ENCODE assay signal across 1 cellular context in genomic region chr2:190880374-190881073, GRCh38.
TF ChIP-seq lines count a peak whose summit lies in the region.

Gene GLS (plus strand): TSS chr2:190880821. CDS start chr2:190881085, 264 bp downstream.

TF ChIP-seq in HepG2, 621 proteins besides CTCF, POLR2A, EP300 and RAD21 (continued from another document and continues in another):
- TF ChIP-seq, protein P1, sequence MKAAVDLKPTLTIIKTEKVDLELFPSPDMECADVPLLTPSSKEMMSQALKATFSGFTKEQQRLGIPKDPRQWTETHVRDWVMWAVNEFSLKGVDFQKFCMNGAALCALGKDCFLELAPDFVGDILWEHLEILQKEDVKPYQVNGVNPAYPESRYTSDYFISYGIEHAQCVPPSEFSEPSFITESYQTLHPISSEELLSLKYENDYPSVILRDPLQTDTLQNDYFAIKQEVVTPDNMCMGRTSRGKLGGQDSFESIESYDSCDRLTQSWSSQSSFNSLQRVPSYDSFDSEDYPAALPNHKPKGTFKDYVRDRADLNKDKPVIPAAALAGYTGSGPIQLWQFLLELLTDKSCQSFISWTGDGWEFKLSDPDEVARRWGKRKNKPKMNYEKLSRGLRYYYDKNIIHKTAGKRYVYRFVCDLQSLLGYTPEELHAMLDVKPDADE (CRISPR knock-in tag; IDR thresholded peaks at IDR 0.05): peak; percentile 71; the same call in 1 of the 2 replicates
- peak; percentile 74; the same call in 1 of the 2 replicates for TF ChIP-seq TGIF2 (CRISPR knock-in tag; IDR thresholded peaks at IDR 0.05)
- peak; percentile 51; the same call in 1 of the 2 replicates for TF ChIP-seq ZNF788 (CRISPR knock-in tag; IDR thresholded peaks at IDR 0.05; ENCODE audit: borderline replicate concordance)
- TF ChIP-seq, protein P2, sequence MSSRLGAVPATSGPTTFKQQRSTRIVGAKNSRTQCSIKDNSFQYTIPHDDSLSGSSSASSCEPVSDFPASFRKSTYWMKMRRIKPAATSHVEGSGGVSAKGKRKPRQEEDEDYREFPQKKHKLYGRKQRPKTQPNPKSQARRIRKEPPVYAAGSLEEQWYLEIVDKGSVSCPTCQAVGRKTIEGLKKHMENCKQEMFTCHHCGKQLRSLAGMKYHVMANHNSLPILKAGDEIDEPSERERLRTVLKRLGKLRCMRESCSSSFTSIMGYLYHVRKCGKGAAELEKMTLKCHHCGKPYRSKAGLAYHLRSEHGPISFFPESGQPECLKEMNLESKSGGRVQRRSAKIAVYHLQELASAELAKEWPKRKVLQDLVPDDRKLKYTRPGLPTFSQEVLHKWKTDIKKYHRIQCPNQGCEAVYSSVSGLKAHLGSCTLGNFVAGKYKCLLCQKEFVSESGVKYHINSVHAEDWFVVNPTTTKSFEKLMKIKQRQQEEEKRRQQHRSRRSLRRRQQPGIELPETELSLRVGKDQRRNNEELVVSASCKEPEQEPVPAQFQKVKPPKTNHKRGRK (CRISPR knock-in tag; IDR thresholded peaks at IDR 0.05): no peak
- TF ChIP-seq NFYB (CRISPR knock-in tag; IDR thresholded peaks at IDR 0.05): peak; percentile 85
- TF ChIP-seq POLR2AphosphoS5 (IDR thresholded peaks at IDR 0.05; ENCODE audit: low read depth, low read length): peak; percentile 99
- peak; percentile 79 for TF ChIP-seq CCDC6 (CRISPR knock-in tag; IDR thresholded peaks at IDR 0.05)
- 0 out of 2 replicates have a peak, but pooled peaks have one; percentile 17 for TF ChIP-seq ZNF557 (CRISPR knock-in tag; IDR thresholded peaks at IDR 0.05)
- no peak for TF ChIP-seq TBL1XR1 (IDR thresholded peaks at IDR 0.05; ENCODE audit: borderline replicate concordance, low read length, partially characterized antibody)
- peak; percentile 30; the same call in 1 of the 2 replicates for TF ChIP-seq PAXIP1 (CRISPR knock-in tag; conservative IDR thresholded peaks at IDR 0.05)
- peak; percentile 48; the same call in 1 of the 2 replicates for TF ChIP-seq CREM (IDR thresholded peaks at IDR 0.05)
- no peak for TF ChIP-seq CREM (CRISPR knock-in tag; IDR thresholded peaks at IDR 0.05)
- peak; percentile 83; the same call in 1 of the 2 replicates for TF ChIP-seq ZNF446 (CRISPR knock-in tag; IDR thresholded peaks at IDR 0.05)
- TF ChIP-seq, protein P3, sequence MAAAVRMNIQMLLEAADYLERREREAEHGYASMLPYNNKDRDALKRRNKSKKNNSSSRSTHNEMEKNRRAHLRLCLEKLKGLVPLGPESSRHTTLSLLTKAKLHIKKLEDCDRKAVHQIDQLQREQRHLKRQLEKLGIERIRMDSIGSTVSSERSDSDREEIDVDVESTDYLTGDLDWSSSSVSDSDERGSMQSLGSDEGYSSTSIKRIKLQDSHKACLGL (CRISPR knock-in tag; IDR thresholded peaks at IDR 0.05): peak; percentile 55; the same call in 1 of the 2 replicates
- TF ChIP-seq SAP130 (CRISPR knock-in tag; IDR thresholded peaks at IDR 0.05; ENCODE audit: low read depth): peak; percentile 82
- TF ChIP-seq HNF4A (CRISPR knock-in tag; IDR thresholded peaks at IDR 0.05): peak; percentile 32; the same call in 1 of the 2 replicates
- peak; percentile 93 for TF ChIP-seq FOXC1 (CRISPR knock-in tag; IDR thresholded peaks at IDR 0.05; ENCODE audit: borderline replicate concordance)
- TF ChIP-seq ETV5 (CRISPR knock-in tag; IDR thresholded peaks at IDR 0.05; ENCODE audit: borderline replicate concordance): peak; percentile 60; the same call in 1 of the 2 replicates
- TF ChIP-seq, protein P4, sequence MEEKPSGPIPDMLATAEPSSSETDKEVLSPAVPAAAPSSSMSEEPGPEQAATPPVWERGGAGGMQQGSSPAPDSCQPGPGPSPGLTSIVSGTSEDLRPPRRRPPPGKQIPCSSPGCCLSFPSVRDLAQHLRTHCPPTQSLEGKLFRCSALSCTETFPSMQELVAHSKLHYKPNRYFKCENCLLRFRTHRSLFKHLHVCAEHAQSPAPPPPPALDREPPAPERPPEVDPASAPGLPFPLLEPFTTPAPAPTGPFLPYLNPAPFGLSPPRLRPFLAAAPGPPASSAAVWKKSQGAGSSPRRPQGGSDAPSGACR (CRISPR knock-in tag; IDR thresholded peaks at IDR 0.05): peak; percentile 78; the same call in 1 of the 2 replicates
- peak; percentile 95 for TF ChIP-seq ZNF709 (CRISPR knock-in tag; IDR thresholded peaks at IDR 0.05)
- peak; percentile 88 for TF ChIP-seq SP2 (CRISPR knock-in tag; IDR thresholded peaks at IDR 0.05)
- TF ChIP-seq KMT2A (CRISPR knock-in tag; IDR thresholded peaks at IDR 0.05): peak; percentile 67; the same call in 1 of the 2 replicates
- no peak for TF ChIP-seq HNRNPUL1 (IDR thresholded peaks at IDR 0.05; ENCODE audit: low read depth, low read length)
- 0 out of 2 replicates have a peak, but pooled peaks have one; percentile 49 for TF ChIP-seq SMYD3 (CRISPR knock-in tag; IDR thresholded peaks at IDR 0.05)
- TF ChIP-seq ZBTB7B (CRISPR knock-in tag; IDR thresholded peaks at IDR 0.05): peak; percentile 37; the same call in 1 of the 2 replicates
- TF ChIP-seq ZNF430 (CRISPR knock-in tag; IDR thresholded peaks at IDR 0.05): peak; percentile 79; the same call in 1 of the 2 replicates
- TF ChIP-seq, protein P5, sequence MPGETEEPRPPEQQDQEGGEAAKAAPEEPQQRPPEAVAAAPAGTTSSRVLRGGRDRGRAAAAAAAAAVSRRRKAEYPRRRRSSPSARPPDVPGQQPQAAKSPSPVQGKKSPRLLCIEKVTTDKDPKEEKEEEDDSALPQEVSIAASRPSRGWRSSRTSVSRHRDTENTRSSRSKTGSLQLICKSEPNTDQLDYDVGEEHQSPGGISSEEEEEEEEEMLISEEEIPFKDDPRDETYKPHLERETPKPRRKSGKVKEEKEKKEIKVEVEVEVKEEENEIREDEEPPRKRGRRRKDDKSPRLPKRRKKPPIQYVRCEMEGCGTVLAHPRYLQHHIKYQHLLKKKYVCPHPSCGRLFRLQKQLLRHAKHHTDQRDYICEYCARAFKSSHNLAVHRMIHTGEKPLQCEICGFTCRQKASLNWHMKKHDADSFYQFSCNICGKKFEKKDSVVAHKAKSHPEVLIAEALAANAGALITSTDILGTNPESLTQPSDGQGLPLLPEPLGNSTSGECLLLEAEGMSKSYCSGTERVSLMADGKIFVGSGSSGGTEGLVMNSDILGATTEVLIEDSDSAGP (CRISPR knock-in tag; IDR thresholded peaks at IDR 0.05; ENCODE audit: borderline replicate concordance): peak; percentile 45
- TF ChIP-seq, protein P6, sequence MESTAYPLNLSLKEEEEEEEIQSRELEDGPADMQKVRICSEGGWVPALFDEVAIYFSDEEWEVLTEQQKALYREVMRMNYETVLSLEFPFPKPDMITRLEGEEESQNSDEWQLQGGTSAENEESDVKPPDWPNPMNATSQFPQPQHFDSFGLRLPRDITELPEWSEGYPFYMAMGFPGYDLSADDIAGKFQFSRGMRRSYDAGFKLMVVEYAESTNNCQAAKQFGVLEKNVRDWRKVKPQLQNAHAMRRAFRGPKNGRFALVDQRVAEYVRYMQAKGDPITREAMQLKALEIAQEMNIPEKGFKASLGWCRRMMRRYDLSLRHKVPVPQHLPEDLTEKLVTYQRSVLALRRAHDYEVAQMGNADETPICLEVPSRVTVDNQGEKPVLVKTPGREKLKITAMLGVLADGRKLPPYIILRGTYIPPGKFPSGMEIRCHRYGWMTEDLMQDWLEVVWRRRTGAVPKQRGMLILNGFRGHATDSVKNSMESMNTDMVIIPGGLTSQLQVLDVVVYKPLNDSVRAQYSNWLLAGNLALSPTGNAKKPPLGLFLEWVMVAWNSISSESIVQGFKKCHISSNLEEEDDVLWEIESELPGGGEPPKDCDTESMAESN (CRISPR knock-in tag; conservative IDR thresholded peaks at IDR 0.05): peak; percentile 62
- peak; percentile 86 for TF ChIP-seq HES4 (CRISPR knock-in tag; IDR thresholded peaks at IDR 0.05; ENCODE audit: borderline replicate concordance)
- TF ChIP-seq UBTF (CRISPR knock-in tag; IDR thresholded peaks at IDR 0.05): peak; percentile 81
- TF ChIP-seq ZBTB10 (CRISPR knock-in tag; IDR thresholded peaks at IDR 0.05; ENCODE audit: borderline replicate concordance): peak; percentile 39; the same call in 1 of the 2 replicates
- TF ChIP-seq ARHGAP35 (CRISPR knock-in tag; IDR thresholded peaks at IDR 0.05; ENCODE audit: borderline replicate concordance): peak; percentile 75; the same call in 1 of the 2 replicates
- TF ChIP-seq, protein P7, sequence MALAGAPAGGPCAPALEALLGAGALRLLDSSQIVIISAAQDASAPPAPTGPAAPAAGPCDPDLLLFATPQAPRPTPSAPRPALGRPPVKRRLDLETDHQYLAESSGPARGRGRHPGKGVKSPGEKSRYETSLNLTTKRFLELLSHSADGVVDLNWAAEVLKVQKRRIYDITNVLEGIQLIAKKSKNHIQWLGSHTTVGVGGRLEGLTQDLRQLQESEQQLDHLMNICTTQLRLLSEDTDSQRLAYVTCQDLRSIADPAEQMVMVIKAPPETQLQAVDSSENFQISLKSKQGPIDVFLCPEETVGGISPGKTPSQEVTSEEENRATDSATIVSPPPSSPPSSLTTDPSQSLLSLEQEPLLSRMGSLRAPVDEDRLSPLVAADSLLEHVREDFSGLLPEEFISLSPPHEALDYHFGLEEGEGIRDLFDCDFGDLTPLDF (CRISPR knock-in tag; IDR thresholded peaks at IDR 0.05): peak; percentile 63; the same call in 1 of the 2 replicates
- TF ChIP-seq KDM5B (CRISPR knock-in tag; IDR thresholded peaks at IDR 0.05; ENCODE audit: borderline replicate concordance): peak; percentile 19; the same call in 1 of the 2 replicates
- peak; percentile 81 for TF ChIP-seq HDAC1 (CRISPR knock-in tag; IDR thresholded peaks at IDR 0.05)
- TF ChIP-seq U2AF2 (IDR thresholded peaks at IDR 0.05; ENCODE audit: low read depth, low read length): peak; percentile 21; the same call in 1 of the 2 replicates
- TF ChIP-seq RARG (CRISPR knock-in tag; IDR thresholded peaks at IDR 0.05; ENCODE audit: low read depth): no peak
- TF ChIP-seq ZSCAN20 (CRISPR knock-in tag; IDR thresholded peaks at IDR 0.05; ENCODE audit: borderline replicate concordance): no peak; the same call in 1 of the 2 replicates
- peak; percentile 67; the same call in 1 of the 2 replicates for TF ChIP-seq ZBTB42 (CRISPR knock-in tag; IDR thresholded peaks at IDR 0.05)
- TF ChIP-seq ZNF580 (CRISPR knock-in tag; IDR thresholded peaks at IDR 0.05; ENCODE audit: borderline replicate concordance, low read depth): peak; percentile 66; the same call in 1 of the 2 replicates
- TF ChIP-seq RBM39 (IDR thresholded peaks at IDR 0.05; ENCODE audit: low read depth, low read length, poor library complexity, severe bottlenecking): peak; percentile 84
